28 cellular contexts compared by ENCODE assay signal in the genomic region with DNA sequence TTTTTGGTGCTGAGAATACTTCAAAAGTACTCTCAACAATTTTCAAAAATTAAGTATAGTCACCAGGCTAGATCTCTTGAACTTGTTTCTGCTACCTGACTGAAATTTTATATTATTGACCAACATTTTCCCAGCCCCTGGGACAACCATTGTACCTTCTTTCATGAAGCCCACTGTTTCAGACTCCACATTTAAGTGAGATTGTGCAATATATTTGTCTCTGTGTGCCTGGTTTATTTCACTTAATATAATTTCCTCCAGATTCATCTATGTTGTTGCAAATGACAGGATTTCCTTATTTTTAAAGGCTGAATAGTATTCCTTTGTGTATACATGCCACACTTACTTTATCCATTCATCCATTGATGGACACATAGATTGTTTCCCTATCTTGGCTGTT.
"Had no signal": no experiment of that assay in that cellular context is flagged by ENCODE, and none has a peak within 500 bp of the region (broad histone marks: within the 10 kb centered on the region; RNA-seq: fewer than 3 reads in every experiment).

No MANE protein-coding gene starts in this region.

- H3K36me3 ChIP-seq: colonic mucosa, esophagus muscularis mucosa, esophagus squamous epithelium, gastrocnemius medialis, gastroesophageal sphincter, heart left ventricle, heart right ventricle had no signal

- H3K79me2 ChIP-seq: hepatocyte had no signal

- H3K4me2 ChIP-seq: hepatocyte had no signal

- H3K27ac Mint-ChIP-seq: dendritic cell treated with granulocyte-macrophage colony-stimulating factor and Interleukin-4, amounts not matched to agents 40 ng/mL and 50 ng/mL, for 4 days; effector memory CD8-positive, alpha-beta T cell; endodermal cell had no signal

- H3K4me1 ChIP-seq: colonic mucosa, esophagus muscularis mucosa, esophagus squamous epithelium, foreskin keratinocyte, gastroesophageal sphincter, heart left ventricle, heart right ventricle had no signal

- H3K4me3 ChIP-seq: colonic mucosa, coronary artery, dorsolateral prefrontal cortex, esophagus muscularis mucosa, esophagus squamous epithelium, gastrocnemius medialis, gastroesophageal sphincter, heart left ventricle, heart right ventricle, hepatocyte had no signal

- H3K27me3 ChIP-seq: colonic mucosa, dorsolateral prefrontal cortex, esophagus muscularis mucosa, esophagus squamous epithelium, foreskin keratinocyte, gastrocnemius medialis, gastroesophageal sphincter, heart left ventricle, heart right ventricle, hepatocyte had no signal

- H3K9me3 ChIP-seq: colonic mucosa had no signal

- H3K4me1 Mint-ChIP-seq: endodermal cell had no signal

- H3K27ac ChIP-seq: colonic mucosa, coronary artery, dorsolateral prefrontal cortex, epithelial cell of prostate, esophagus muscularis mucosa, esophagus squamous epithelium, foreskin keratinocyte, gastrocnemius medialis, gastroesophageal sphincter, heart left ventricle, heart right ventricle, hepatocyte had no signal

- DNase-seq: colonic mucosa; cortex of kidney; dermis blood vessel endothelial cell; dorsolateral prefrontal cortex; effector CD4-positive, alpha-beta T cell; effector CD8-positive, alpha-beta T cell; effector memory CD4-positive, alpha-beta T cell; effector memory CD8-positive, alpha-beta T cell; endodermal cell; erythroblast; esophagus squamous epithelium; foreskin fibroblast; foreskin keratinocyte; foreskin melanocyte; gastrocnemius medialis; glutamatergic neuron; head of caudate nucleus; heart left ventricle; heart right ventricle had no signal

- H3K4me3 Mint-ChIP-seq: dendritic cell treated with granulocyte-macrophage colony-stimulating factor and Interleukin-4, amounts not matched to agents 40 ng/mL and 50 ng/mL, for 4 days; effector memory CD8-positive, alpha-beta T cell; endodermal cell had no signal

- FAIRE-seq: endothelial cell of umbilical vein, frontal cortex had no signal

- ATAC-seq: effector memory CD8-positive, alpha-beta T cell; esophagus mucosa; foreskin keratinocyte; gastroesophageal sphincter; heart left ventricle; heart right ventricle had no signal

- H2AFZ ChIP-seq: hepatocyte had no signal

- H3K27me3 Mint-ChIP-seq: dendritic cell treated with granulocyte-macrophage colony-stimulating factor and Interleukin-4, amounts not matched to agents 40 ng/mL and 50 ng/mL, for 4 days; effector memory CD8-positive, alpha-beta T cell had no signal
